1 cellular context compared by ENCODE assay signal in the genomic region with DNA sequence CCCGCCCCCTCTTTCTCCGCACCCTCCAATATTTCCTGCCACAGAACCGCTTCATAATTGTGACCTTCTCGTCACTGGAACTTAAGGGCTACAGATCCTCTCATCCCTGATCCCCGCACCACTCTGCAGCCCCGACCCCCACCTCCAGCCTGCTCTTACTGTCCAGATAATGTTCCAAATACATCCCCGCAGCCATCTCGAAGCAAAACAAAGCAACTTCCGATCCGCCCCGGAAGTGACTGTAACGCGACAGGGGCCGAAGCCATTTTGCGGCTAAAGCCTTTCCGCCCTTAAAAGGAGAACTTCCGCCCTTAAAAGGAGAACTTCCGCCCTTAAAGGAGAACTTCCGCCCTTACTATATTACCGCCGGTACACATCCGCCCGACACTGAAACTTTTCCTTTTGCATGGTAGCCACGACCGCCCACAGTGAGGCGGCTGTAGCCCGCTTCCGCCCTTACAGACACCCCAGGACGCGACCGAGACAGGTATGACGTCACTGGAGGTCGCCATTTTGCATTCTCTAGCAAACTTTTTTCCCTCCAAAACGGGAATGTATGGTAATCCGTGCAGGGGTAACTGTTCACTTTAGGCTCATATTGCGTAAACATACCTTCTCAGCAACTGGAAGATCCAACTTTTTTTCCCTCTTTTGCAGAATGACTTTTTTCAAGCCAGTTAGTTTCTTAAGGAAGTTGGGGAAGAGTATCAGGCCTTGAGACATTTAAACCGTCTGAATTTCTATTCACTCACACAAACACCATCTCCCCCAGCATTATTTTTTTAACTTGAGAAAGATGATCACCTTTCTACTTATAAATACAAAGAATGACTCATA.
TF ChIP-seq lines count a peak whose summit lies in the region.

A gene (minus strand): TSS at position 214 of the 837 bp plus-strand sequence. CDS start 18 bp downstream, at position 196.

TF ChIP-seq in HCT116, 20 proteins besides CTCF, POLR2A, EP300 and RAD21 (continued from another document):
- TF ChIP-seq POLR2AphosphoS5 (IDR thresholded peaks at IDR 0.05; ENCODE audit: low read depth, low read length): peak; percentile 67
- TF ChIP-seq, protein P1, sequence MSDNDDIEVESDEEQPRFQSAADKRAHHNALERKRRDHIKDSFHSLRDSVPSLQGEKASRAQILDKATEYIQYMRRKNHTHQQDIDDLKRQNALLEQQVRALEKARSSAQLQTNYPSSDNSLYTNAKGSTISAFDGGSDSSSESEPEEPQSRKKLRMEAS (IDR thresholded peaks at IDR 0.05): peak; percentile 86
- peak; percentile 99 for TF ChIP-seq SRF (IDR thresholded peaks at IDR 0.05; ENCODE audit: low read depth)
- TF ChIP-seq EGR1 (IDR thresholded peaks at IDR 0.05; ENCODE audit: low read depth): peak; percentile 93
- no peak for TF ChIP-seq ZNF274 (IDR thresholded peaks at IDR 0.05; ENCODE audit: low read depth, low read length)
- TF ChIP-seq JUND (IDR thresholded peaks at IDR 0.05): no peak
- peak; percentile 100 for TF ChIP-seq ELF1 (IDR thresholded peaks at IDR 0.05; ENCODE audit: borderline replicate concordance, low read depth)
- peak; percentile 86; the same call in 1 of the 2 replicates for TF ChIP-seq CBX3 (IDR thresholded peaks at IDR 0.05; ENCODE audit: low read depth)
- TF ChIP-seq SP1 (IDR thresholded peaks at IDR 0.05; ENCODE audit: low read depth): peak; percentile 93
